In genomic region chr12:88338486-88338885, GRCh38 we compare ENCODE assay signal across 17 cellular contexts.
DNase-seq lines count a peak whose midpoint lies in the region; TF ChIP-seq lines count a peak whose summit lies in the region.
"Had no signal": no experiment of that assay in that cellular context is flagged by ENCODE, and none has a peak within 500 bp of the region (broad histone marks: within the 10 kb centered on the region; RNA-seq: fewer than 3 reads in every experiment).

No MANE protein-coding gene starts in this region.

- no peak overlapping the region for H3K4me3 ChIP-seq in mammary epithelial cell (replicated peaks in 1 of 3; ENCODE audit: insufficient read depth in 1 of 3, low read depth in 2 of 3, low read length in 3 of 3)
- H3K4me3 ChIP-seq: HAP-1 had no signal

- dilution Hi-C loops in mammary epithelial cell (cut with HindIII; ENCODE audit: low sequenced_read_pairs) = no loop called here

- TF ChIP-seq CTCF in HFFc6 (IDR thresholded peaks at IDR 0.05) (no peak), mammary epithelial cell (conservative IDR thresholded peaks at IDR 0.05 in 1 of 2, IDR thresholded peaks at IDR 0.05 in 1 of 2; ENCODE audit: extremely low read depth in 1 of 2, insufficient read depth in 1 of 2, low read depth in 1 of 2, low read length in 2 of 2) (no peak), progenitor cell of endocrine pancreas (IDR thresholded peaks at IDR 0.05; ENCODE audit: unreplicated experiment) (no peak)

- no peak overlapping the region for H3K9ac ChIP-seq in mammary epithelial cell (ENCODE audit: insufficient read depth, low read length)

- H3K4me3 Mint-ChIP-seq in HFFc6 = no peak overlapping the region
- no peak overlapping the region for H3K4me3 Mint-ChIP-seq in progenitor cell of endocrine pancreas (ENCODE audit: low read depth)

- H3K27me3 ChIP-seq in mammary epithelial cell (ENCODE audit: insufficient read depth, low read length) = no peaks in the 10 kb centered on the region
- H3K27me3 ChIP-seq: BE2C had no signal

- no peaks in the 10 kb centered on the region for H3K9me3 Mint-ChIP-seq in HFFc6
- no peaks in the 10 kb centered on the region for H3K9me3 Mint-ChIP-seq in progenitor cell of endocrine pancreas (ENCODE audit: low read depth)

- 5% methylated on average over 1 of the region's 1 CpG for WGBS in mammary epithelial cell (ENCODE audit: low coverage, missing lambda C conversion rate)

- H3K27ac ChIP-seq in mammary epithelial cell (ENCODE audit: insufficient read depth, low read depth, low read length) (peak overlapping the region; percentile 82), caudate nucleus (ENCODE audit: low read depth, low read length) (no peak overlapping the region)
- H3K27ac ChIP-seq: RWPE1 had no signal

- intact Hi-C loops in mammary epithelial cell (cut with micrococcal nuclease) = no loop called here

- no peaks in the 10 kb centered on the region for H3K79me2 ChIP-seq in mammary epithelial cell (ENCODE audit: insufficient read depth, low read length)

- H3K27me3 Mint-ChIP-seq in HFFc6 (ENCODE audit: insufficient read depth) (peaks cover 3% of the 10 kb centered on the region; the same call in 1 of the 2 replicates), progenitor cell of endocrine pancreas (no peaks in the 10 kb centered on the region)

- CTCF ChIA-PET in mammary epithelial cell (lab: Charles Lee; ENCODE audit: low non-redundant PET) = no interaction called here

- BruUV-seq in mammary epithelial cell (replicated peaks; lab: Mats Ljungman, UMichigan) = no TSS peak

- H2AFZ ChIP-seq in mammary epithelial cell (ENCODE audit: low read depth, low read length) = peak overlapping the region; percentile 35

- H3K4me1 Mint-ChIP-seq in HFFc6 (ENCODE audit: low read depth) (peaks cover 41% of the 10 kb centered on the region), progenitor cell of endocrine pancreas (ENCODE audit: low read depth) (peaks cover 8% of the 10 kb centered on the region)

- peaks cover 31% of the 10 kb centered on the region for H3K4me1 ChIP-seq in mammary epithelial cell (ENCODE audit: insufficient read depth, low read length)
- H3K4me1 ChIP-seq: BE2C, HAP-1 had no signal

- no peak for DNase-seq in HFFc6
- peak; percentile 71 for DNase-seq in mammary epithelial cell
- peak; percentile 29 for DNase-seq in iris pigment epithelial cell (ENCODE audit: low read depth)
- no peak for DNase-seq in caudate nucleus (lab: John Stamatoyannopoulos, UW)
- no peak for DNase-seq in C1 segment of cervical spinal cord (lab: John Stamatoyannopoulos, UW)
- DNase-seq in DMS153 (lab: John Stamatoyannopoulos, UW) = no peak
- DNase-seq in progenitor cell of endocrine pancreas (ENCODE audit: low spot score, unreplicated experiment) = no peak
- DNase-seq: BE2C, GOT3, KG1, MM.1S, NCI-H2029 treated with DMSO at 0.1 percent for 48 hours, NCI-H510A, NCI-H69, SHP77 treated with DMSO at 0.1 percent for 48 hours had no signal

- H3K36me3 Mint-ChIP-seq in HFFc6 (ENCODE audit: low read depth) = peaks cover 4% of the 10 kb centered on the region; the same call in 1 of the 2 replicates
- no peaks in the 10 kb centered on the region for H3K36me3 Mint-ChIP-seq in progenitor cell of endocrine pancreas (ENCODE audit: insufficient read depth)

- H3K9me3 ChIP-seq in mammary epithelial cell (replicated peaks; ENCODE audit: insufficient read depth, low read length) = no peaks in the 10 kb centered on the region
- H3K9me3 ChIP-seq: BE2C, HAP-1 had no signal

- no peak overlapping the region for H3K4me2 ChIP-seq in mammary epithelial cell (ENCODE audit: insufficient read depth, low read depth, low read length)

- peak overlapping the region; percentile 87 for H3K27ac Mint-ChIP-seq in HFFc6
- no peak overlapping the region for H3K27ac Mint-ChIP-seq in progenitor cell of endocrine pancreas

- in situ Hi-C loops in mammary epithelial cell (cut with MboI; ENCODE audit: low sequenced_read_pairs in 2 of 2) = no loop called here

- no peaks in the 10 kb centered on the region for H4K20me1 ChIP-seq in mammary epithelial cell (ENCODE audit: insufficient read depth, low read length)

- no peaks in the 10 kb centered on the region for H3K36me3 ChIP-seq in mammary epithelial cell (ENCODE audit: insufficient read depth, low read length)
- H3K36me3 ChIP-seq: BE2C, HAP-1 had no signal

Comparison
In these comparisons a context has a peak if more than half of its experiments do, and no peak if none do; other contexts are left out.
1. DNase-seq: peak in mammary epithelial cell (single experiment) and iris pigment epithelial cell (single experiment); none in HFFc6 (single experiment), caudate nucleus (0 of 61), C1 segment of cervical spinal cord (0 of 14), DMS153 (single experiment) and progenitor cell of endocrine pancreas (single experiment).